Comparison of ENCODE assay signal across 1 cellular context in the genomic region with DNA sequence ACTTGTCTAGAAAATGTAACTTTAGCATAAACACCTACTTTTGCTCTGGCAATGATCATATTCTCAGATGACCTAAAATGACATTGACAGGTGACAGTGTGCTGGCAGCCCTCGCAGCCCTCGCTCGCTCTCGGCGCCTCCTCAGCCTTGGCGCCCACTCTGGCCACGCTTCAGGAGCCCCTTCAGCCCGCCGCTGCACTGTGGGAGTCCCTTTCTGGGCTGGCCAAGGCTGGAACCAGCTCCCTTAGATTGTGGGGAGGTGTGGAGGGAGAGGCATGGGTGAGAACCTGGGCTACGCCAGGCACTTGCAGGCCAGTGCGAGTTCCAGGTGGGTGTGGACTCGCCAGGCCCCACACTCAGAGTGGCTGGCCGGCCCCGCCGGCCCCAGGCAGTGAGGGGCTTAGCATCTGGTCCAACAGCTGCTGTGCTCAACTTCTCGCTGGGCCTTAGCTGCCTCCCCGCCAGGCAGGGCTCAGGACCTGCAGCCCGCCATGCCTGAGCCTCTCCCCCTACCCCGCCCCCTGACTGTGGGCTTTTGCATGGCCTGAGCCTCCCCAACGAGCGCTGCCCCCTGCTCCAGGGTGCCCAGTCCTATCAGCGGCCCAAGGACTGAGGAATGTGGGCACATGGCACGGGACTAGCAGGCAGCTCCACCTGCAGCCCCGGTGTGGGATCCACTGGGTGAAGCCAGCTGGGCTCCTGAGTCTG.
A peak's percentile ranks its signal among the peaks of the same experiment; 100 is the strongest.
TF ChIP-seq lines count a peak whose summit lies in the region.

No MANE protein-coding gene starts in this region.

TF ChIP-seq in HepG2, 621 proteins besides CTCF, POLR2A, EP300 and RAD21:
- TF ChIP-seq, protein P1, sequence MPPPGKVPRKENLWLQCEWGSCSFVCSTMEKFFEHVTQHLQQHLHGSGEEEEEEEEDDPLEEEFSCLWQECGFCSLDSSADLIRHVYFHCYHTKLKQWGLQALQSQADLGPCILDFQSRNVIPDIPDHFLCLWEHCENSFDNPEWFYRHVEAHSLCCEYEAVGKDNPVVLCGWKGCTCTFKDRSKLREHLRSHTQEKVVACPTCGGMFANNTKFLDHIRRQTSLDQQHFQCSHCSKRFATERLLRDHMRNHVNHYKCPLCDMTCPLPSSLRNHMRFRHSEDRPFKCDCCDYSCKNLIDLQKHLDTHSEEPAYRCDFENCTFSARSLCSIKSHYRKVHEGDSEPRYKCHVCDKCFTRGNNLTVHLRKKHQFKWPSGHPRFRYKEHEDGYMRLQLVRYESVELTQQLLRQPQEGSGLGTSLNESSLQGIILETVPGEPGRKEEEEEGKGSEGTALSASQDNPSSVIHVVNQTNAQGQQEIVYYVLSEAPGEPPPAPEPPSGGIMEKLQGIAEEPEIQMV (CRISPR knock-in tag; IDR thresholded peaks at IDR 0.05; ENCODE audit: low read depth), result 0 out of 2 replicates have a peak, but pooled peaks have one; percentile 23
- TF ChIP-seq ZNF280B (CRISPR knock-in tag; IDR thresholded peaks at IDR 0.05; ENCODE audit: borderline replicate concordance) (0 out of 2 replicates have a peak, but pooled peaks have one; percentile 57), MIXL1 (CRISPR knock-in tag; IDR thresholded peaks at IDR 0.05) (no peak), IRF1 (CRISPR knock-in tag; IDR thresholded peaks at IDR 0.05; ENCODE audit: low read depth) (no peak), ZNF768 (CRISPR knock-in tag; IDR thresholded peaks at IDR 0.05) (peak; percentile 61; the same call in 1 of the 2 replicates), GLI4 (CRISPR knock-in tag; IDR thresholded peaks at IDR 0.05; ENCODE audit: borderline replicate concordance) (no peak), BORCS8-MEF2B (CRISPR knock-in tag; IDR thresholded peaks at IDR 0.05) (peak; percentile 65; the same call in 1 of the 2 replicates), ZNF350 (CRISPR knock-in tag; IDR thresholded peaks at IDR 0.05; ENCODE audit: borderline replicate concordance, low read depth) (0 out of 2 replicates have a peak, but pooled peaks have one; percentile 51), MED1 (CRISPR knock-in tag; IDR thresholded peaks at IDR 0.05) (no peak), ZNF207 (IDR thresholded peaks at IDR 0.05; ENCODE audit: borderline replicate concordance) (no peak), ZNF839 (CRISPR knock-in tag; IDR thresholded peaks at IDR 0.05; ENCODE audit: borderline replicate concordance) (0 out of 2 replicates have a peak, but pooled peaks have one; percentile 43), ZNF788 (CRISPR knock-in tag; IDR thresholded peaks at IDR 0.05; ENCODE audit: borderline replicate concordance) (0 out of 2 replicates have a peak, but pooled peaks have one; percentile 18), ZNF225 (CRISPR knock-in tag; IDR thresholded peaks at IDR 0.05) (peak; percentile 79; the same call in 1 of the 2 replicates), GABPB1 (CRISPR knock-in tag; IDR thresholded peaks at IDR 0.05) (peak; percentile 15; the same call in 1 of the 2 replicates), CHD4 (IDR thresholded peaks at IDR 0.05; ENCODE audit: borderline replicate concordance, low read length) (no peak), ZGPAT (CRISPR knock-in tag; IDR thresholded peaks at IDR 0.05) (no peak), THYN1 (CRISPR knock-in tag; IDR thresholded peaks at IDR 0.05; ENCODE audit: borderline replicate concordance, low read depth) (no peak)
- TF ChIP-seq, protein P2, sequence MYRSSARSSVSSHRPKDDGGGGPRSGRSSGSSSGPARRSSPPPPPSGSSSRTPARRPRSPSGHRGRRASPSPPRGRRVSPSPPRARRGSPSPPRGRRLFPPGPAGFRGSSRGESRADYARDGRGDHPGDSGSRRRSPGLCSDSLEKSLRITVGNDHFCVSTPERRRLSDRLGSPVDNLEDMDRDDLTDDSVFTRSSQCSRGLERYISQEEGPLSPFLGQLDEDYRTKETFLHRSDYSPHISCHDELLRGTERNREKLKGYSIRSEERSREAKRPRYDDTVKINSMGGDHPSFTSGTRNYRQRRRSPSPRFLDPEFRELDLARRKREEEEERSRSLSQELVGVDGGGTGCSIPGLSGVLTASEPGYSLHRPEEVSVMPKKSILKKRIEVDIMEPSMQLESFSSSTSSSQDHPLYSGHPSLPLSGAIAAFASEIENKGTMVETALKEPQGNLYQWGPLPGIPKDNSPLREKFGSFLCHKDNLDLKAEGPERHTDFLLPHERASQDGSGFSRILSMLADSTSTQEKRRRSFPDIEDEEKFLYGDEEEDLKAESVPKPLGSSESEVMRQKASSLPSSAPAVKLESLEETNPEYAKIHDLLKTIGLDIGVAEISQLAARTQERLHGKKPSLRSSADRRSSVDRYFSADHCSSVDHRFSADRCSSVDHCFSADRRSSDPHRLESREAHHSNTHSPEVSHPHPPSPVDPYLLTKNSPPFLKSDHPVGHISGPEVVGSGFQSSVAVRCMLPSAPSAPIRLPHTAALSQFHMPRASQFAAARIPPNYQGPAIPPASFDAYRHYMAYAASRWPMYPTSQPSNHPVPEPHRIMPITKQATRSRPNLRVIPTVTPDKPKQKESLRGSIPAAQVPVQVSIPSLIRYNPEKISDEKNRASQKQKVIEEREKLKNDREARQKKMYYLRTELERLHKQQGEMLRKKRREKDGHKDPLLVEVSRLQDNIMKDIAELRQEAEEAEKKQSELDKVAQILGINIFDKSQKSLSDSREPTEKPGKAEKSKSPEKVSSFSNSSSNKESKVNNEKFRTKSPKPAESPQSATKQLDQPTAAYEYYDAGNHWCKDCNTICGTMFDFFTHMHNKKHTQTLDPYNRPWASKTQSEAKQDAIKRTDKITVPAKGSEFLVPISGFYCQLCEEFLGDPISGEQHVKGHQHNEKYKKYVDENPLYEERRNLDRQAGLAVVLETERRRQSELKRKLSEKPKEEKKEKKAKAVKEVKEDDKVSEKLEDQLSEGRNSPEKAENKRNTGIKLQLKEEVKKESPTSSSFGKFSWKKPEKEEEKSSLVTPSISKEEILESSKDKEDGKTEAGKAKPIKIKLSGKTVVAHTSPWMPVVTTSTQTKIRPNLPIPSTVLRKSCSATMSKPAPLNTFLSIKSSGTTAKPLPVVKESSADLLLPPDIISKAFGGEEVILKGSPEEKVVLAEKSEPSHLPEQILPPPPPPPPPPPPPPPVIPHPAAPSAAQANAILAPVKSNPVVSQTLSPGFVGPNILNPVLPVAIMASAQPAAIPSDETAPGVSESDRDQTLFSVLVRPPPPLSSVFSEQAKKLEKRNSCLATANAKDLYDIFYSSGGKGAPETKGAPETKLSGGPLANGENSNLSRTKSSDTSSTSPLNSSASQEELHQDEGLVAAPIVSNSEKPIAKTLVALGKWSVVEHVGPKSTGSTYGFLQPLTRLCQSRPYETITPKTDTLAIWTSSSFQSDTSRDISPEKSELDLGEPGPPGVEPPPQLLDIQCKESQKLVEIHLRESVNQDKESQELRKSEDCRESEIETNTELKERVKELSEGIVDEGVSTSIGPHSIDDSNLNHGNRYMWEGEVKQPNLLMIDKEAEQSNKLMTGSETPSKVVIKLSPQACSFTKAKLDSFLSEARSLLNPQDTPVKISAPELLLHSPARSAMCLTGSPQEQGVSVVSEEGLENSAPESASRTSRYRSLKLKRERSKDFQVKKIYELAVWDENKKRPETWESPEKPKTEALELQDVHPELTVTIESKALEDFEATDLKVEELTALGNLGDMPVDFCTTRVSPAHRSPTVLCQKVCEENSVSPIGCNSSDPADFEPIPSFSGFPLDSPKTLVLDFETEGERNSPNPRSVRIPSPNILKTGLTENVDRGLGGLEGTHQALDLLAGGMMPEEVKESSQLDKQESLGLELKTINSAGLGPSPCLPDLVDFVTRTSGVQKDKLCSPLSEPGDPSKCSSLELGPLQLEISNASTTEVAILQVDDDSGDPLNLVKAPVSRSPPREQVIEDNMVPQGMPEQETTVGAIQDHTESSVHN (CRISPR knock-in tag; IDR thresholded peaks at IDR 0.05), result 0 out of 2 replicates have a peak, but pooled peaks have one; percentile 39
